In genomic region chr9:38018964-38019602, GRCh38 we compare ENCODE assay signal across 8 cellular contexts. TPM values are rescaled to one million over a fixed set of nuclear protein-coding genes. Genes with fewer than 3 reads are reported as not detected.
DNase-seq lines count a peak whose midpoint lies in the region; ATAC-seq and TF ChIP-seq lines count a peak whose summit lies in the region.

No MANE protein-coding gene starts in this region.

- H3K27ac ChIP-seq in A673 (ENCODE audit: low read depth, low read length, poor library complexity, severe bottlenecking): peak overlapping the region; percentile 70

- no peaks in the 10 kb centered on the region for H3K36me3 ChIP-seq in A673 (ENCODE audit: insufficient read depth, low read length, poor library complexity, severe bottlenecking)

- intact Hi-C loops in A673 (cut with micrococcal nuclease; ENCODE audit: unreplicated experiment): no loop called here

- no peaks in the 10 kb centered on the region for H3K9me3 ChIP-seq in A673 (ENCODE audit: low read depth, low read length, poor library complexity, severe bottlenecking)

- BruUV-seq in A673 (replicated peaks; lab: Mats Ljungman, UMichigan): no TSS peak

- DNase-seq in A673 (ENCODE audit: low spot score): peak; percentile 60
- DNase-seq in NCI-H1436 treated with DMSO at 0.1 percent for 48 hours (lab: John Stamatoyannopoulos, UW): peak; percentile 56
- DNase-seq in cardiac fibroblast (ENCODE audit: low read depth in 2 of 2): peak; percentile 77 to 85
- peak; percentile 55 to 79 for DNase-seq in lung microvascular endothelial cell (ENCODE audit: low read depth in 2 of 2)
- DNase-seq in NCI-H524 treated with DMSO at 0.1 percent for 48 hours (lab: John Stamatoyannopoulos, UW): no peak

- TF ChIP-seq CTCF in A673 (conservative IDR thresholded peaks at IDR 0.05; ENCODE audit: low read depth, low read length): no peak
- no peak for TF ChIP-seq CTCF in cardiac fibroblast (IDR thresholded peaks at IDR 0.05; ENCODE audit: low read depth, low read length)

- H3K27me3 ChIP-seq in A673 (replicated peaks; ENCODE audit: insufficient read depth, low read depth, low read length, poor library complexity): no peaks in the 10 kb centered on the region

- POLR2A ChIA-PET in A673 (lab: Charles Lee; ENCODE audit: low non-redundant PET): no interaction called here

- CTCF ChIA-PET in A673 (lab: Charles Lee): no interaction called here

- ATAC-seq in GM21786 (IDR thresholded peaks at IDR 0.05; ENCODE audit: unreplicated experiment) (no peak), HG02798 (IDR thresholded peaks at IDR 0.05; ENCODE audit: poor library complexity, unreplicated experiment) (no peak), GM19328 (IDR thresholded peaks at IDR 0.05; ENCODE audit: unreplicated experiment) (no peak)

- H3K4me3 ChIP-seq in A673 (ENCODE audit: low read depth, low read length, poor library complexity, severe bottlenecking) (no peak overlapping the region), cardiac fibroblast (replicated peaks in 1 of 2; ENCODE audit: low read depth in 2 of 2, low read length in 2 of 2) (no peak overlapping the region)

- peaks cover 61% of the 10 kb centered on the region for H3K4me1 ChIP-seq in A673 (ENCODE audit: insufficient read depth, low read length, poor library complexity, severe bottlenecking)

RNA-seq across cellular contexts. Expression of gene SHB, which starts 49.9 kb away (rescaled TPM):
- total RNA-seq in A673 (2021) (14.7 and 20.7 TPM in 2 replicates), lung microvascular endothelial cell (13.3 and 22.6 TPM in 2 replicates)
